8 cellular contexts compared by ENCODE assay signal in the genomic region with DNA sequence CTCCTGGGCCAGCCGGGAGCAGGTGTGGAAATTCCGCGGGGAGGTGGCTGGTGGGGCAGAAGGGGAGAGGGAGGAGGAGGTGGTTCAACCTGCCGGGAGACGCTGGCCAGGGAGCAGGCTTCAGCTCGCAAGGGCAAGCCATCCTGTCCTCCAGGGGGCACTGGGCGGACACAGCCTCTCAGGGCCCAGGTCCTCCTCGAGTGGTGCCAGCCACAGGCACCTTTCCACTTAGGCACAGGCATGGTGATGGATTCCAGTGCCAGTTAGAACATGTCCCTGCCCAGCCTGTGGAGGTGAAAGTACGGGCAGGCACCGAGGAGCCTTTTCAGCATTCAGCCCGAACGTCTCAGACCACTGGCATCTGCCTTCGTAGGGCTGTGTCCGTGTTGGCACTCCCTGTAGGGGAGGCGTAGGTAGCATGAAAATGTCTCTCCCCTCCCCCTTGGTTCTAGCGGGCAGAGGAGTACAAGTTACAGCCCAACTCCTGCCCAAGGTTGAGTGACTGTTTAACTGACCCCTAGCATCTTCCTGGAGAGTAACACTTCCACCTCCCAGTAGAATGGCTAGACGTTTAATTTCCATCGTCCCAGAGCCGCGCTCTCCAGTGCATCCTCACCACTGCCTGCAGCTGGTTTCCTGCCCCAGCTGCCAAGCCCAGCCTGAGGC. TPM values are rescaled to one million over a fixed set of nuclear protein-coding genes. Genes with fewer than 3 reads are reported as not detected.
A peak's percentile ranks its signal among the peaks of the same experiment; 100 is the strongest.
DNase-seq lines count a peak whose midpoint lies in the region; ATAC-seq, FAIRE-seq and TF ChIP-seq lines count a peak whose summit lies in the region.

No MANE protein-coding gene starts in this region.

- H3K4me1 Mint-ChIP-seq in activated naive CD4-positive, alpha-beta T cell treated with anti-CD3 and anti-CD28 coated beads, Interleukin-2, amount 10 ng/mL, durations not matched to agents 7 days and 5 days: peaks cover 20% of the 10 kb centered on the region

- intact Hi-C loops in spleen (cut with DNase I; ENCODE audit: low total_unique reads): no loop called here

- no peak overlapping the region for H3K4me3 Mint-ChIP-seq in activated naive CD4-positive, alpha-beta T cell treated with anti-CD3 and anti-CD28 coated beads, Interleukin-2, amount 10 ng/mL, durations not matched to agents 7 days and 5 days

- ATAC-seq in GM21447 (IDR thresholded peaks at IDR 0.05; ENCODE audit: unreplicated experiment) (no peak), HG02571 (IDR thresholded peaks at IDR 0.05; ENCODE audit: unreplicated experiment) (no peak)

- dilution Hi-C loops in keratinocyte (cut with MboI; ENCODE audit: extremely low pct_ligation_motif_present, low sequenced_read_pairs): no loop called here

- peak; percentile 97 for FAIRE-seq in keratinocyte (lab: Jason Lieb, UNC)

- no peaks in the 10 kb centered on the region for H3K36me3 Mint-ChIP-seq in activated naive CD4-positive, alpha-beta T cell treated with anti-CD3 and anti-CD28 coated beads, Interleukin-2, amount 10 ng/mL, durations not matched to agents 7 days and 5 days

- H4K20me1 ChIP-seq in keratinocyte (ENCODE audit: control insufficient read depth, extremely low read depth, insufficient read depth, low read length): peaks cover 10% of the 10 kb centered on the region

- no peaks in the 10 kb centered on the region for H3K9me3 Mint-ChIP-seq in activated naive CD4-positive, alpha-beta T cell treated with anti-CD3 and anti-CD28 coated beads, Interleukin-2, amount 10 ng/mL, durations not matched to agents 7 days and 5 days

- H3K36me3 ChIP-seq in brain microvascular endothelial cell (replicated peaks) (no peaks in the 10 kb centered on the region), keratinocyte (ENCODE audit: control insufficient read depth in 2 of 2, extremely low read depth in 1 of 2, insufficient read depth in 2 of 2, low read length in 2 of 2) (peaks cover 0 to under 1% of the 10 kb centered on the region in 2 experiments), spleen (no peaks in the 10 kb centered on the region)

- H3K27ac Mint-ChIP-seq in activated naive CD4-positive, alpha-beta T cell treated with anti-CD3 and anti-CD28 coated beads, Interleukin-2, amount 10 ng/mL, durations not matched to agents 7 days and 5 days: no peak overlapping the region

- peak overlapping the region; percentile 82 for H3K9ac ChIP-seq in keratinocyte (ENCODE audit: control insufficient read depth, extremely low read depth, insufficient read depth, low read length)

- peaks cover 44% of the 10 kb centered on the region for H3K79me2 ChIP-seq in keratinocyte (ENCODE audit: control insufficient read depth, insufficient read depth, low read length)

- no peak overlapping the region for H2AFZ ChIP-seq in keratinocyte (ENCODE audit: control insufficient read depth, low read length)

- WGBS in spleen, 5 donors: 20 to 41% (median 33%) methylated on average over 19 to 20 of the region's 20 CpGs

- TF ChIP-seq POLR2A in spleen (IDR thresholded peaks at IDR 0.05): no peak

- TF ChIP-seq CTCF in brain microvascular endothelial cell (IDR thresholded peaks at IDR 0.05; ENCODE audit: low read depth, low read length, missing control alignments) (peak; percentile 81), keratinocyte (optimal IDR thresholded peaks at IDR 0.05 in 1 of 3, IDR thresholded peaks at IDR 0.05 in 1 of 3, conservative IDR thresholded peaks at IDR 0.05 in 1 of 3; ENCODE audit: extremely low read depth in 1 of 3, insufficient read depth in 2 of 3, low read length in 3 of 3) (peak; percentile 58 to 91 (median 76)), spleen (IDR thresholded peaks at IDR 0.05 in 8 of 11, conservative IDR thresholded peaks at IDR 0.05 in 3 of 11) (peak in 8 of 11 experiments; percentile 21 to 58 (median 46))

- H3K27ac ChIP-seq in brain microvascular endothelial cell (no peak overlapping the region), keratinocyte (ENCODE audit: control insufficient read depth, insufficient read depth, low read length) (peak overlapping the region; percentile 71), spleen (peak overlapping the region in 4 of 8 donors; percentile 24 to 78 (median 74))

- CTCF ChIA-PET in activated naive CD4-positive, alpha-beta T cell treated with anti-CD3 and anti-CD28 coated beads, Interleukin-2, amount 10 ng/mL, durations not matched to agents 7 days and 5 days (lab: Charles Lee): no interaction called here

- H3K4me2 ChIP-seq in keratinocyte (ENCODE audit: control insufficient read depth, extremely low read depth, insufficient read depth, low read depth, low read length): peak overlapping the region; percentile 78

- H3K27me3 Mint-ChIP-seq in activated naive CD4-positive, alpha-beta T cell treated with anti-CD3 and anti-CD28 coated beads, Interleukin-2, amount 10 ng/mL, durations not matched to agents 7 days and 5 days: peaks cover 87% of the 10 kb centered on the region

- H3K4me1 ChIP-seq in keratinocyte (ENCODE audit: control insufficient read depth, extremely low read depth, insufficient read depth, low read length) (peaks cover 45% of the 10 kb centered on the region), spleen (peaks cover 20 to 54% (median 35%) of the 10 kb centered on the region in 6 donors)

- H3K27me3 ChIP-seq in brain microvascular endothelial cell (replicated peaks) (no peaks in the 10 kb centered on the region), keratinocyte (ENCODE audit: control insufficient read depth, extremely low read depth, insufficient read depth, low read length) (no peaks in the 10 kb centered on the region), spleen (replicated peaks in 1 of 7) (peaks cover 0 to 75% (median 22%) of the 10 kb centered on the region in 7 donors)

- peak; percentile 32 for DNase-seq in activated naive CD4-positive, alpha-beta T cell treated with anti-CD3 and anti-CD28 coated beads, Interleukin-2, amount 10 ng/mL, durations not matched to agents 7 days and 5 days
- DNase-seq in activated naive CD4-positive, alpha-beta T cell (lab: John Stamatoyannopoulos, UW): no peak
- peak; percentile 28 for DNase-seq in NCI-H2196 treated with DMSO at 0.1 percent for 48 hours (lab: John Stamatoyannopoulos, UW; ENCODE audit: unreplicated experiment)
- peak; percentile 29 for DNase-seq in brain microvascular endothelial cell
- DNase-seq in keratinocyte (ENCODE audit: low read depth, low spot score): peak; percentile 88
- peak; percentile 84 for DNase-seq in spleen

- H3K4me3 ChIP-seq in brain microvascular endothelial cell (ENCODE audit: low read depth, low read length): peak overlapping the region; percentile 61
- H3K4me3 ChIP-seq in keratinocyte (ENCODE audit: control insufficient read depth in 2 of 3, extremely low read depth in 1 of 3, insufficient read depth in 2 of 3, low read depth in 1 of 3, low read length in 3 of 3): peak overlapping the region; percentile 64 to 91 (median 86)
- H3K4me3 ChIP-seq in spleen: peak overlapping the region in 7 of 8 donors; percentile 27 to 75 (median 53)

- in situ Hi-C loops in brain microvascular endothelial cell (cut with HindIII; ENCODE audit: low pct_ligation_motif_present, low sequenced_read_pairs): no loop called here

- H3K9me3 ChIP-seq in keratinocyte (ENCODE audit: control insufficient read depth, low read depth, low read length) (no peaks in the 10 kb centered on the region), spleen (no peaks in the 10 kb centered on the region)

- peaks cover 11% of the 10 kb centered on the region for H3K9me1 ChIP-seq in keratinocyte (ENCODE audit: control insufficient read depth, extremely low read depth, insufficient read depth, low read length)

RNA-seq across cellular contexts. Expression of gene DAB2IP, which starts 48.9 kb away (rescaled TPM):
- polyA plus RNA-seq in keratinocyte (28.6 to 36.6 TPM (median 30.9 TPM) in 3 replicates), spleen (10 to 100 TPM in 1 of 3 donors, 1 to 10 TPM in 2; 5.0 to 24.2 (median 6.0) TPM)
- 15.5 TPM for polyA plus RNA-seq in keratinocyte (2011; ENCODE audit: low read depth)
- polyA plus RNA-seq in keratinocyte (2011; cell fraction: cytosol; rRNA removed): 21.9 and 32.2 TPM in 2 replicates
- 49.2 and 60.4 TPM in 2 replicates for polyA plus RNA-seq in keratinocyte (2011; cell fraction: nucleus; rRNA removed)
- polyA plus RNA-seq in keratinocyte (2012; ENCODE audit: low replicate concordance): 17.8 and 33.8 TPM in 2 replicates
- polyA minus RNA-seq in keratinocyte: 86.8 to 140 TPM (median 108 TPM) in 3 replicates
- polyA minus RNA-seq in keratinocyte (2011; cell fraction: cytosol; rRNA and poly(A)+ RNA removed): 62.5 TPM
- polyA minus RNA-seq in keratinocyte (2011; cell fraction: nucleus; rRNA and poly(A)+ RNA removed): 73.0 and 76.5 TPM in 2 replicates
- total RNA-seq in spleen: 10 to 100 TPM; 34.1 to 83.0 (median 48.5) TPM

Comparison
In these comparisons a context has a peak if more than half of its experiments do, and no peak if none do; other contexts are left out.
1. DNase-seq: peak in activated naive CD4-positive, alpha-beta T cell treated with anti-CD3 and anti-CD28 coated beads, Interleukin-2, amount 10 ng/mL, durations not matched to agents 7 days and 5 days (single experiment), NCI-H2196 treated with DMSO at 0.1 percent for 48 hours (single experiment), brain microvascular endothelial cell (single experiment), keratinocyte (single experiment) and spleen (single experiment); none in activated naive CD4-positive, alpha-beta T cell (0 of 4).
2. Peak in every context shown above with its lines, with median percentiles within 50 percentile points of each other: H3K4me3 ChIP-seq and CTCF ChIP-seq.